In genomic region chr17:39536468-39536867, GRCh38 we compare ENCODE assay signal across 16 cellular contexts.
"Had no signal": no experiment of that assay in that cellular context is flagged by ENCODE, and none has a peak within 500 bp of the region (broad histone marks: within the 10 kb centered on the region; RNA-seq: fewer than 3 reads in every experiment).

No MANE protein-coding gene starts in this region.

- ATAC-seq: heart right ventricle; left lobe of liver; lower lobe of right lung; natural killer cell treated with Interleukin-12 subunit alpha and Interleukin-12 subunit beta and Interleukin-15 and Interleukin-18, amount 100 ng/mL, for 72 hours; right cardiac atrium had no signal

- H3K4me2 ChIP-seq: neural progenitor cell, smooth muscle cell had no signal

- H3K4me3 ChIP-seq: heart right ventricle, lower lobe of right lung, neural progenitor cell, ovary, smooth muscle cell, suprapubic skin, thyroid gland, uterus had no signal

- H3K27ac ChIP-seq: heart right ventricle, lower lobe of right lung, neural progenitor cell, ovary, suprapubic skin, thyroid gland, uterus had no signal

- H3K36me3 ChIP-seq: neural progenitor cell, ovary, thyroid gland, uterus had no signal

- H3K9me3 ChIP-seq: heart right ventricle, lower lobe of right lung, ovary, suprapubic skin, thyroid gland, uterus had no signal

- H3K4me1 ChIP-seq: neural progenitor cell, thyroid gland, uterus had no signal

- H3K27me3 ChIP-seq: heart right ventricle, neural progenitor cell, ovary, suprapubic skin, thyroid gland, uterus had no signal

- H3K9ac ChIP-seq: neural progenitor cell had no signal

- H2AFZ ChIP-seq: neural progenitor cell had no signal

- DNase-seq: heart right ventricle; hypothalamus; lower lobe of right lung; midbrain; nucleus accumbens; ovary; right cardiac atrium; stimulated activated CD4-positive, alpha-beta T cell treated with anti-CD3 and anti-CD28 coated beads, Interleukin-2, amount 100 ng/mL, for 48 hours; stimulated activated naive CD4-positive, alpha-beta T cell treated with Interleukin-2 at 50 U/mL for 16 hours; thyroid gland; uterus had no signal
